ENCODE assay signal across 30 cellular contexts in the genomic region with DNA sequence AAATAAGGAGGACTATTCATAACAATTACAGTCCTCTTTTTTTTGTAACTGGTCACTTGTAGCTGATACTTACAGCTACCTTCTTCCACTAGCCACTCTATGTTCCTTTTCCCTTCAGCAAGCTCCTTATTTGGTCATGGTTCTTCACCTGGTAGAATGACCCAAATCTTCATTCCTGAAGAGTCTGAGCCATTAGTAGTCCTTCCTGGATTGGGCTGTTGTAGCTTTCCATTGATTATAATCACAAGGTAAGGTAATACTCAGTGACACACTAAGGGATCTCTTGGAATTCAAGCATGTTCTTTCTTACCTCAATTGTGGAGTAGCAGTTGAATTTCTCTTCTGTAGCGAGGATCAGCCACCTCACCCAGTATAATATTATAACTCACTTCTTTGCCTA.
"Had no signal": no experiment of that assay in that cellular context is flagged by ENCODE, and none has a peak within 500 bp of the region (broad histone marks: within the 10 kb centered on the region; RNA-seq: fewer than 3 reads in every experiment).

No MANE protein-coding gene starts in this region.

- H3K27ac Mint-ChIP-seq: activated CD4-positive, alpha-beta memory T cell treated with anti-CD3 and anti-CD28 coated beads, Interleukin-2, amount 10 ng/mL, durations not matched to agents 7 days and 5 days; activated CD4-positive, alpha-beta T cell treated with anti-CD3 and anti-CD28 coated beads, Interleukin-2, amount 10 ng/mL, durations not matched to agents 7 days and 5 days; activated naive CD4-positive, alpha-beta T cell treated with anti-CD3 and anti-CD28 coated beads, Interleukin-2, amount 10 ng/mL, durations not matched to agents 7 days and 5 days; activated naive CD8-positive, alpha-beta T cell treated with anti-CD3 and anti-CD28 coated beads, Interleukin-2, amount 10 ng/mL, durations not matched to agents 7 days and 5 days; activated T-cell treated with anti-CD3 and anti-CD28 coated beads, Interleukin-2, amount 50 U/mL, for 24 hours; brain; nephron progenitor cell; stimulated activated effector memory CD8-positive, alpha-beta T cell treated with anti-CD3 and anti-CD28 coated beads, Interleukin-12 subunit alpha, Interleukin-12 subunit beta, amount 100 ng/mL, for 72 hours; stimulated activated naive CD8-positive, alpha-beta T cell treated with anti-CD3 and anti-CD28 coated beads, Interleukin-15, Interleukin-2, amounts not matched to agents 100 ng/mL and 50 ng/mL, for 24 hours had no signal

- H3K4me2 ChIP-seq: hepatocyte had no signal

- H2AFZ ChIP-seq: hepatocyte had no signal

- H3K9me3 ChIP-seq: ascending aorta, esophagus muscularis mucosa, neutrophil, ovary, prostate gland, sigmoid colon, upper lobe of left lung, vagina had no signal

- H3K36me3 ChIP-seq: ascending aorta, left ventricle myocardium inferior, neutrophil, ovary, prostate gland, sigmoid colon, upper lobe of left lung, vagina had no signal

- FAIRE-seq: frontal cortex, small intestine had no signal

- DNase-seq: activated CD4-positive, alpha-beta memory T cell treated with anti-CD3 and anti-CD28 coated beads, Interleukin-2, amount 10 ng/mL, durations not matched to agents 7 days and 5 days; activated CD4-positive, alpha-beta T cell treated with anti-CD3 and anti-CD28 coated beads for 1 hour; activated CD4-positive, alpha-beta T cell treated with anti-CD3 and anti-CD28 coated beads, Interleukin-2, amount 10 ng/mL, durations not matched to agents 7 days and 5 days; activated CD8-positive, alpha-beta memory T cell treated with anti-CD3 and anti-CD28 coated beads, Interleukin-2, amount 50 U/mL, for 48 hours; activated gamma-delta T cell; activated naive CD4-positive, alpha-beta T cell treated with anti-CD3 and anti-CD28 coated beads, Interleukin-2, amount 10 ng/mL, durations not matched to agents 7 days and 5 days; activated naive CD8-positive, alpha-beta T cell treated with anti-CD3 and anti-CD28 coated beads, Interleukin-2, amount 10 ng/mL, durations not matched to agents 7 days and 5 days; activated T-cell treated with anti-CD3 and anti-CD28 coated beads, Interleukin-2, amount 50 U/mL, for 24 hours; dorsolateral prefrontal cortex; effector memory CD4-positive, alpha-beta T cell; left ventricle myocardium inferior; nephron progenitor cell; ovary; sigmoid colon; small intestine; stimulated activated CD4-positive, alpha-beta T cell treated with anti-CD3 and anti-CD28 coated beads, Interleukin-4, amount 100 ng/mL, for 24 hours; T-helper 2 cell; upper lobe of left lung had no signal

- H3K4me3 Mint-ChIP-seq: activated CD4-positive, alpha-beta memory T cell treated with anti-CD3 and anti-CD28 coated beads, Interleukin-2, amount 10 ng/mL, durations not matched to agents 7 days and 5 days; activated CD4-positive, alpha-beta T cell treated with anti-CD3 and anti-CD28 coated beads, Interleukin-2, amount 10 ng/mL, durations not matched to agents 7 days and 5 days; activated naive CD4-positive, alpha-beta T cell treated with anti-CD3 and anti-CD28 coated beads, Interleukin-2, amount 10 ng/mL, durations not matched to agents 7 days and 5 days; activated naive CD8-positive, alpha-beta T cell treated with anti-CD3 and anti-CD28 coated beads, Interleukin-2, amount 10 ng/mL, durations not matched to agents 7 days and 5 days; activated T-cell treated with anti-CD3 and anti-CD28 coated beads, Interleukin-2, amount 50 U/mL, for 24 hours; brain; nephron progenitor cell; stimulated activated effector memory CD8-positive, alpha-beta T cell treated with anti-CD3 and anti-CD28 coated beads, Interleukin-12 subunit alpha, Interleukin-12 subunit beta, amount 100 ng/mL, for 72 hours; stimulated activated naive CD8-positive, alpha-beta T cell treated with anti-CD3 and anti-CD28 coated beads, Interleukin-15, Interleukin-2, amounts not matched to agents 100 ng/mL and 50 ng/mL, for 24 hours had no signal

- H3K36me3 Mint-ChIP-seq: activated naive CD4-positive, alpha-beta T cell treated with anti-CD3 and anti-CD28 coated beads, Interleukin-2, amount 10 ng/mL, durations not matched to agents 7 days and 5 days; activated naive CD8-positive, alpha-beta T cell treated with anti-CD3 and anti-CD28 coated beads, Interleukin-2, amount 10 ng/mL, durations not matched to agents 7 days and 5 days; brain; stimulated activated effector memory CD8-positive, alpha-beta T cell treated with anti-CD3 and anti-CD28 coated beads, Interleukin-12 subunit alpha, Interleukin-12 subunit beta, amount 100 ng/mL, for 72 hours had no signal

- H3K27ac ChIP-seq: ascending aorta, coronary artery, dorsolateral prefrontal cortex, esophagus muscularis mucosa, hepatocyte, left ventricle myocardium inferior, neutrophil, ovary, prostate gland, sigmoid colon, upper lobe of left lung, vagina had no signal

- ATAC-seq: stimulated activated effector memory CD8-positive, alpha-beta T cell treated with anti-CD3 and anti-CD28 coated beads, Interleukin-12 subunit alpha, Interleukin-12 subunit beta, amount 100 ng/mL, for 72 hours had no signal

- H3K79me2 ChIP-seq: hepatocyte had no signal

- H3K27me3 ChIP-seq: ascending aorta, dorsolateral prefrontal cortex, esophagus muscularis mucosa, hepatocyte, neutrophil, ovary, sigmoid colon, upper lobe of left lung, vagina had no signal

- H3K4me1 ChIP-seq: ascending aorta, esophagus muscularis mucosa, prostate gland, sigmoid colon, upper lobe of left lung, vagina had no signal

- H3K4me1 Mint-ChIP-seq: activated CD4-positive, alpha-beta memory T cell treated with anti-CD3 and anti-CD28 coated beads, Interleukin-2, amount 10 ng/mL, durations not matched to agents 7 days and 5 days; activated CD4-positive, alpha-beta T cell treated with anti-CD3 and anti-CD28 coated beads, Interleukin-2, amount 10 ng/mL, durations not matched to agents 7 days and 5 days; activated naive CD4-positive, alpha-beta T cell treated with anti-CD3 and anti-CD28 coated beads, Interleukin-2, amount 10 ng/mL, durations not matched to agents 7 days and 5 days; activated naive CD8-positive, alpha-beta T cell treated with anti-CD3 and anti-CD28 coated beads, Interleukin-2, amount 10 ng/mL, durations not matched to agents 7 days and 5 days; nephron progenitor cell; stimulated activated effector memory CD8-positive, alpha-beta T cell treated with anti-CD3 and anti-CD28 coated beads, Interleukin-12 subunit alpha, Interleukin-12 subunit beta, amount 100 ng/mL, for 72 hours had no signal

- H3K4me3 ChIP-seq: ascending aorta, coronary artery, dorsolateral prefrontal cortex, esophagus muscularis mucosa, hepatocyte, left ventricle myocardium inferior, lung, ovary, prostate gland, sigmoid colon, upper lobe of left lung, vagina had no signal
